ENCODE assay signal across 18 cellular contexts in the genomic region with DNA sequence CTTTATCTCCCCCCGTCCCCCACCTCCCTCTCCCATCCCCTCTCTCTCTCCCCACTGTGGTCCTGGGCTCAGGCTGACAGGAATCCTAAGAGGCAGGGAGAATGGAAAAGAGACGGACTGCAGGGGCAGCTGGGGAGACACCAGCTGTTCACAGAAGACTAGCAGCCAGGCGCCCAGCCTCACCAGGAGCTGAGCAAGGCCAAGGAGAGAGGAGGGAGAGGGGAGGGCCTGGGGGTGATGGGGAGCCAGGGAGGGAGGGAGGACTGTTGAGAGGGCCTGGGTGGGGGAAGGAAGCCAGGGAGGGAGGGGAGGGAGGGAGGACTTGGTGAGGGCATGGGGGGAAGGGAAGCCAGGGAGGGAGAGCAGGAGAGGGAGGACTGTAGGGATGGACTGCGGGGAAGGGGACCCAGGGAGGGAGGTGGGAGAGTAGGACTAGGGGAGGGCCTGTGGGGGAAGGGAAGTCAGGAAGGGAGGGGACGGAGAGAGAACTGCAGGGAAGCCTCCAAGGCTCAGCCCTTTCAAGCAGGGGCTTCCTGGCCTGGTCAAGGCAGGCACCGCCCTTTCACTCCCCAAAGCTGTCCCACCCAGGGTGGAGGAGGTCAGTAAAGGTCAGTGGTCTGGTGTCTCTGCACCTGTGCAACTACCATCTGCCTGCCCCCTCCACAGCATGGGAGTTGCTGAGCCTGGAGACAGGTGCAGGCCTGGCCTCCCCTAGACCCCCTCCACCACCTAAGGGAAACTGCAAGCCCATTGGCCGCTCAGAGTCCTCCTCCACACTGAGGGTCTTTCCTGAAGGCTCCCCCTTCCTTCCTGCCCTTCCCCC.
DNase-seq lines count a peak whose midpoint lies in the region; TF ChIP-seq lines count a peak whose summit lies in the region.
"Had no signal": no experiment of that assay in that cellular context is flagged by ENCODE, and none has a peak within 500 bp of the region (broad histone marks: within the 10 kb centered on the region; RNA-seq: fewer than 3 reads in every experiment).

No MANE protein-coding gene starts in this region.

- H3K9me3 ChIP-seq in ovary (no peaks in the 10 kb centered on the region), PC-9 (ENCODE audit: insufficient read depth, low read depth) (no peaks in the 10 kb centered on the region)
- H3K9me3 ChIP-seq: stomach had no signal

- TF ChIP-seq POLR2A in ovary (IDR thresholded peaks at IDR 0.05) = no peak

- no peak for TF ChIP-seq CTCF in ovary (IDR thresholded peaks at IDR 0.05)
- no peak for TF ChIP-seq CTCF in PC-9 (conservative IDR thresholded peaks at IDR 0.05)

- intact Hi-C loops in ovary (cut with DNase I) (loop anchor here in 1 of 4 donors (10.0 kb wide), 1 partner anchor 144 kb away; no protein-coding TSS in a partner anchor), PC-9 (cut with micrococcal nuclease; ENCODE audit: unreplicated experiment) (no loop called here)

- H3K36me3 ChIP-seq in ovary (no peaks in the 10 kb centered on the region), PC-9 (ENCODE audit: low read depth) (no peaks in the 10 kb centered on the region)
- H3K36me3 ChIP-seq: stomach had no signal

- no peak for TF ChIP-seq EP300 in ovary (IDR thresholded peaks at IDR 0.05)

- 31 to 38% (median 36%) methylated on average over 6 to 7 of the region's 7 CpGs for WGBS in ovary, 3 donors

- CTCF ChIA-PET in PC-9 (lab: Charles Lee) = no interaction called here

- H3K27me3 ChIP-seq in ovary = no peaks in the 10 kb centered on the region
- H3K27me3 ChIP-seq in PC-9 (ENCODE audit: insufficient read depth, low read depth) = peaks cover 74% of the 10 kb centered on the region
- H3K27me3 ChIP-seq: stomach had no signal

- DNase-seq in NCI-H748 (lab: John Stamatoyannopoulos, UW; ENCODE audit: unreplicated experiment) (peak; percentile 71), NCI-H748 treated with DMSO at 0.1 percent for 48 hours (lab: John Stamatoyannopoulos, UW) (no peak), NCI-H524 treated with DMSO at 0.1 percent for 48 hours (lab: John Stamatoyannopoulos, UW) (peak; percentile 89), ecto neural progenitor cell (ENCODE audit: low spot score) (peak; percentile 59), ovary (no peak), NAMALWA (ENCODE audit: low spot score) (no peak), PC-9 (no peak), OCI-M2 (lab: John Stamatoyannopoulos, UW; ENCODE audit: unreplicated experiment) (no peak)
- DNase-seq: activated naive CD4-positive, alpha-beta T cell treated with Interleukin-2 at 50 U/mL for 16 hours; effector CD8-positive, alpha-beta T cell; foreskin melanocyte; HCEC 1CT; immature natural killer cell; small intestine; stomach had no signal

- peaks cover 10% of the 10 kb centered on the region for H3F3A ChIP-seq in PC-9 (ENCODE audit: insufficient read depth, low read depth)

- H3K4me1 ChIP-seq in ovary (ENCODE audit: insufficient read depth) (no peaks in the 10 kb centered on the region), PC-9 (replicated peaks; ENCODE audit: insufficient read depth) (no peaks in the 10 kb centered on the region)

- POLR2A ChIA-PET in PC-9 (lab: Charles Lee; ENCODE audit: unreplicated experiment) = no interaction called here

- no TSS peak for BruUV-seq in PC-9 (replicated peaks; lab: Mats Ljungman, UMichigan)

- no peak overlapping the region for H3K4me3 ChIP-seq in ovary
- no peak overlapping the region for H3K4me3 ChIP-seq in PC-9
- H3K4me3 ChIP-seq: stomach had no signal

- no peak overlapping the region for H2AFZ ChIP-seq in PC-9

- no peaks in the 10 kb centered on the region for H3K79me2 ChIP-seq in PC-9 (ENCODE audit: low read depth)

- no peaks in the 10 kb centered on the region for H3K9me2 ChIP-seq in PC-9 (ENCODE audit: insufficient read depth)

- H3K27ac ChIP-seq in ovary = no peak overlapping the region
- H3K27ac ChIP-seq in PC-9 = no peak overlapping the region
- H3K27ac ChIP-seq: HL-60, KMS-11, stomach, VCaP had no signal

- H4K20me1 ChIP-seq in PC-9 (ENCODE audit: insufficient read depth) = no peaks in the 10 kb centered on the region

- no peak overlapping the region for H3K4me2 ChIP-seq in PC-9
- H3K4me2 ChIP-seq: KMS-11 had no signal

Comparison
In these comparisons a context has a peak if more than half of its experiments do, and no peak if none do; other contexts are left out.
1. DNase-seq: peak in NCI-H748 (single experiment), NCI-H524 treated with DMSO at 0.1 percent for 48 hours (single experiment) and ecto neural progenitor cell (single experiment); none in NCI-H748 treated with DMSO at 0.1 percent for 48 hours (single experiment), ovary (0 of 5), NAMALWA (single experiment), PC-9 (0 of 2) and OCI-M2 (single experiment).